In genomic region chr14:33949051-33950037, GRCh38 we compare ENCODE assay signal across 10 cellular contexts. TPM values are rescaled to one million over a fixed set of nuclear protein-coding genes. Genes with fewer than 3 reads are reported as not detected.
DNase-seq lines count a peak whose midpoint lies in the region; ATAC-seq and TF ChIP-seq lines count a peak whose summit lies in the region.
"Had no signal": no experiment of that assay in that cellular context is flagged by ENCODE, and none has a peak within 500 bp of the region (broad histone marks: within the 10 kb centered on the region; RNA-seq: fewer than 3 reads in every experiment).

No MANE protein-coding gene starts in this region.

- no peak for ATAC-seq in natural killer cell
- ATAC-seq in GM21367 (IDR thresholded peaks at IDR 0.05; ENCODE audit: unreplicated experiment): no peak

- no peaks in the 10 kb centered on the region for H3K36me3 Mint-ChIP-seq in CD4-positive, alpha-beta memory T cell
- H3K36me3 Mint-ChIP-seq in natural killer cell: no peaks in the 10 kb centered on the region

- no peaks in the 10 kb centered on the region for H3K36me3 ChIP-seq in CD4-positive, alpha-beta memory T cell (ENCODE audit: insufficient read depth, low read length)
- H3K36me3 ChIP-seq in HUES48 (ENCODE audit: control insufficient read depth, insufficient read depth, low read length): 0 out of 2 replicates have a peak, but pooled peaks cover 6% of the 10 kb centered on the region
- H3K36me3 ChIP-seq: thyroid gland had no signal

- H3K4me1 ChIP-seq in CD4-positive, alpha-beta memory T cell (ENCODE audit: insufficient read depth, low read length): peaks cover 12% of the 10 kb centered on the region
- H3K4me1 ChIP-seq in HUES48 (ENCODE audit: control insufficient read depth, insufficient read depth, low read length): peaks cover 43% of the 10 kb centered on the region

- no peak for DNase-seq in CD4-positive, alpha-beta memory T cell
- no peak for DNase-seq in coronary artery (ENCODE audit: low spot score)
- DNase-seq in natural killer cell: no peak
- DNase-seq in iPS-NIHi11 (ENCODE audit: low spot score): no peak
- no peak for DNase-seq in central memory CD4-positive, alpha-beta T cell
- DNase-seq in stimulated activated naive CD4-positive, alpha-beta T cell (lab: John Stamatoyannopoulos, UW): no peak
- DNase-seq: IMR-90 had no signal

- H3K4me3 Mint-ChIP-seq in CD4-positive, alpha-beta memory T cell: peak overlapping the region; percentile 60 to 88 (median 86)
- peak overlapping the region; percentile 10 for H3K4me3 Mint-ChIP-seq in natural killer cell

- no peak overlapping the region for H3K4me3 ChIP-seq in CD4-positive, alpha-beta memory T cell (ENCODE audit: low read length in 2 of 2)
- peak overlapping the region; percentile 87 for H3K4me3 ChIP-seq in HUES48 (ENCODE audit: low read depth, low read length)
- H3K4me3 ChIP-seq in coronary artery: peak overlapping the region; percentile 80

- H3K9me3 Mint-ChIP-seq in CD4-positive, alpha-beta memory T cell: no peaks in the 10 kb centered on the region
- H3K9me3 Mint-ChIP-seq in natural killer cell: no peaks in the 10 kb centered on the region

- no peak overlapping the region for H3K27ac ChIP-seq in CD4-positive, alpha-beta memory T cell (ENCODE audit: low read depth, low read length)
- H3K27ac ChIP-seq in HUES48 (ENCODE audit: low read depth, low read length) (no peak overlapping the region), coronary artery (peak overlapping the region in 1 of 2 donors; percentile 10)

- TF ChIP-seq CTCF in coronary artery (IDR thresholded peaks at IDR 0.05) (no peak), natural killer cell (IDR thresholded peaks at IDR 0.05) (no peak)

- CTCF ChIA-PET in CD4-positive, alpha-beta memory T cell (lab: Charles Lee; ENCODE audit: partially characterized antibody): no interaction called here

- H3K27ac Mint-ChIP-seq in CD4-positive, alpha-beta memory T cell: peak overlapping the region in 3 of 7 donors; percentile 2 to 58 (median 47)
- H3K27ac Mint-ChIP-seq in natural killer cell: no peak overlapping the region

- intact Hi-C loops in CD4-positive, alpha-beta memory T cell (cut with micrococcal nuclease): no loop called here
- intact Hi-C loops in natural killer cell (cut with micrococcal nuclease): no loop called here

- H3K9me3 ChIP-seq in CD4-positive, alpha-beta memory T cell (ENCODE audit: control insufficient read depth in 1 of 2, low read length in 2 of 2): no peaks in the 10 kb centered on the region
- H3K9me3 ChIP-seq in HUES48 (ENCODE audit: control insufficient read depth, insufficient read depth, low read length): no peaks in the 10 kb centered on the region
- H3K9me3 ChIP-seq: thyroid gland had no signal

- peak overlapping the region; percentile 50 for H3K9ac ChIP-seq in HUES48 (ENCODE audit: low read depth, low read length)

- H3K27me3 ChIP-seq in CD4-positive, alpha-beta memory T cell (ENCODE audit: insufficient read depth, low read length): peaks cover 8% of the 10 kb centered on the region
- peaks cover 19% of the 10 kb centered on the region for H3K27me3 ChIP-seq in HUES48 (ENCODE audit: control insufficient read depth, insufficient read depth, low read length)
- H3K27me3 ChIP-seq: thyroid gland had no signal

- peaks cover 14 to 40% (median 25%) of the 10 kb centered on the region in 4 donors for H3K4me1 Mint-ChIP-seq in CD4-positive, alpha-beta memory T cell
- H3K4me1 Mint-ChIP-seq in natural killer cell: peaks cover 19 to 21% of the 10 kb centered on the region in 2 donors

- POLR2A ChIA-PET in CD4-positive, alpha-beta memory T cell (lab: Charles Lee; ENCODE audit: partially characterized antibody): interaction anchor here (1.4 kb wide), 1 partner anchor 111 kb away, joined by 4 read pairs; no protein-coding TSS in a partner anchor

- H3K27me3 Mint-ChIP-seq in CD4-positive, alpha-beta memory T cell: peaks cover 17 to 21% of the 10 kb centered on the region in 2 donors
- peaks cover 36 to 60% of the 10 kb centered on the region in 2 donors for H3K27me3 Mint-ChIP-seq in natural killer cell (ENCODE audit: low read depth in 2 of 2)

RNA-seq across cellular contexts. Expression of gene EGLN3, which starts 1.5 kb away (rescaled TPM):
- 1 to 10 TPM; 4.0 to 4.9 TPM for total RNA-seq in CD4-positive, alpha-beta memory T cell
- 10 to 100 TPM in 1 of 2 donors, 1 to 10 TPM in 1; 5.7 to 15.4 TPM for polyA plus RNA-seq in CD4-positive, alpha-beta memory T cell
- 1 to 10 TPM in 1 of 3 donors, under 1 TPM in 2; 0.52 to 1.1 (median 0.57) TPM for total RNA-seq in natural killer cell

Comparison
In these comparisons a context has a peak if more than half of its experiments do, and no peak if none do; other contexts are left out.
1. H3K4me3 ChIP-seq: peak in HUES48 (single experiment) and coronary artery (single experiment); none in CD4-positive, alpha-beta memory T cell (0 of 2).